18 cellular contexts compared by ENCODE assay signal in genomic region chr11:34791725-34792124, GRCh38.
DNase-seq lines count a peak whose midpoint lies in the region; ATAC-seq and TF ChIP-seq lines count a peak whose summit lies in the region.
"Had no signal": no experiment of that assay in that cellular context is flagged by ENCODE, and none has a peak within 500 bp of the region (broad histone marks: within the 10 kb centered on the region; RNA-seq: fewer than 3 reads in every experiment).

No MANE protein-coding gene starts in this region.

- 19 to 29% methylated on average over 1 of the region's 1 CpG for WGBS in esophagus squamous epithelium, 2 donors

- H3K27ac ChIP-seq in esophagus squamous epithelium, result peak overlapping the region in 3 of 4 donors; percentile 29 to 67 (median 66)
- H3K27ac ChIP-seq: hepatocyte, ovary had no signal

- peak overlapping the region; percentile 40 for H3K9ac ChIP-seq in Loucy (ENCODE audit: low read depth, low read length, poor library complexity, severe bottlenecking)

- intact Hi-C loops in esophagus squamous epithelium (cut with DNase I), result no loop called here

- no peaks in the 10 kb centered on the region for H3K9me3 ChIP-seq in Loucy (ENCODE audit: insufficient read depth, low read depth, low read length)
- H3K9me3 ChIP-seq in esophagus squamous epithelium, result no peaks in the 10 kb centered on the region
- H3K9me3 ChIP-seq: BE2C, ovary had no signal

- peak; percentile 61 for ATAC-seq in GM18508 (IDR thresholded peaks at IDR 0.05; ENCODE audit: insufficient read depth, unreplicated experiment)
- peak; percentile 54 for ATAC-seq in GM19467 (IDR thresholded peaks at IDR 0.05; ENCODE audit: unreplicated experiment)

- H3K4me2 ChIP-seq in Loucy (ENCODE audit: low read depth, low read length, poor library complexity, severe bottlenecking), result peak overlapping the region; percentile 55
- H3K4me2 ChIP-seq: hepatocyte had no signal

- H3K79me2 ChIP-seq in Loucy (ENCODE audit: insufficient read depth, low read length), result no peaks in the 10 kb centered on the region
- H3K79me2 ChIP-seq: hepatocyte had no signal

- H2AFZ ChIP-seq in Loucy (ENCODE audit: low read length), result peak overlapping the region; percentile 93
- H2AFZ ChIP-seq: hepatocyte had no signal

- H4K20me1 ChIP-seq in Loucy (ENCODE audit: insufficient read depth, low read length, poor library complexity, severe bottlenecking), result no peaks in the 10 kb centered on the region

- no peaks in the 10 kb centered on the region for H3F3A ChIP-seq in Loucy (ENCODE audit: low read depth)

- DNase-seq in esophagus squamous epithelium (lab: John Stamatoyannopoulos, UW) (no peak), DMS79 (lab: John Stamatoyannopoulos, UW) (no peak), NCI-H2227 treated with DMSO at 0.1 percent for 48 hours (lab: John Stamatoyannopoulos, UW) (no peak), hypothalamus (lab: John Stamatoyannopoulos, UW) (no peak), mesenteric fat pad (ENCODE audit: low spot score) (no peak)
- DNase-seq: activated CD4-positive, alpha-beta memory T cell treated with anti-CD3 and anti-CD28 coated beads for 36 hours; BE2C; dorsolateral prefrontal cortex; NCI-H2171; NK-92 treated with Interleukin-12 subunit alpha and Interleukin-12 subunit beta, amount 100 ng/mL, for 24 hours; ovary; SHP77; T-helper 9 cell had no signal

- H3K27me3 ChIP-seq in Loucy (ENCODE audit: insufficient read depth, low read length, poor library complexity, severe bottlenecking) (no peaks in the 10 kb centered on the region), esophagus squamous epithelium (no peaks in the 10 kb centered on the region)
- H3K27me3 ChIP-seq: BE2C, dorsolateral prefrontal cortex, hepatocyte, ovary had no signal

- H3K36me3 ChIP-seq in Loucy (ENCODE audit: insufficient read depth, low read length) (no peaks in the 10 kb centered on the region), esophagus squamous epithelium (no peaks in the 10 kb centered on the region)
- H3K36me3 ChIP-seq: BE2C, ovary had no signal

- TF ChIP-seq CTCF in Loucy (conservative IDR thresholded peaks at IDR 0.05; ENCODE audit: low read length) (no peak), esophagus squamous epithelium (IDR thresholded peaks at IDR 0.05) (no peak)

- H3K4me1 ChIP-seq in Loucy (ENCODE audit: insufficient read depth, low read length, poor library complexity, severe bottlenecking) (peaks cover 30% of the 10 kb centered on the region), esophagus squamous epithelium (peaks cover 3 to 71% (median 14%) of the 10 kb centered on the region in 3 donors)
- H3K4me1 ChIP-seq: BE2C had no signal

- H3K4me3 ChIP-seq in Loucy (ENCODE audit: low read length, poor library complexity, severe bottlenecking) (peak overlapping the region; percentile 19), esophagus squamous epithelium (no peak overlapping the region)
- H3K4me3 ChIP-seq: dorsolateral prefrontal cortex, hepatocyte, ovary, skin epidermis had no signal

- TF ChIP-seq POLR2A in esophagus squamous epithelium (IDR thresholded peaks at IDR 0.05), result no peak

- no peaks in the 10 kb centered on the region for H3K9me2 ChIP-seq in Loucy (replicated peaks; ENCODE audit: low read depth, low read length)
